In genomic region chr6:39208233-39208720, GRCh38 we compare ENCODE assay signal across 23 cellular contexts. TPM values are rescaled to one million over a fixed set of nuclear protein-coding genes. Genes with fewer than 3 reads are reported as not detected.
DNase-seq lines count a peak whose midpoint lies in the region; ATAC-seq and TF ChIP-seq lines count a peak whose summit lies in the region.
"Had no signal": no experiment of that assay in that cellular context is flagged by ENCODE, and none has a peak within 500 bp of the region (broad histone marks: within the 10 kb centered on the region; RNA-seq: fewer than 3 reads in every experiment).

No MANE protein-coding gene starts in this region.

- no peaks in the 10 kb centered on the region for H3K36me3 ChIP-seq in WERI-Rb-1
- H3K36me3 ChIP-seq in stomach, result no peaks in the 10 kb centered on the region
- H3K36me3 ChIP-seq: colonic mucosa, upper lobe of right lung had no signal

- 19 to 34% (median 29%) methylated on average over 6 of the region's 6 CpGs for WGBS in stomach, 5 donors

- peaks cover 34% of the 10 kb centered on the region for H3K36me3 Mint-ChIP-seq in activated CD4-positive, alpha-beta T cell treated with anti-CD3 and anti-CD28 coated beads, Interleukin-2, amount 10 ng/mL, durations not matched to agents 24 days and 14 days (ENCODE audit: low read depth)
- H3K36me3 Mint-ChIP-seq in mesothelial cell of epicardium, result no peaks in the 10 kb centered on the region
- H3K36me3 Mint-ChIP-seq: naive thymus-derived CD8-positive, alpha-beta T cell had no signal

- ATAC-seq in esophagus mucosa, result no peak
- ATAC-seq: activated CD4-positive, CD25-positive, alpha-beta regulatory T cell treated with anti-CD3 and anti-CD28 coated beads, Interleukin-2, amount 50 U/mL, for 24 hours; naive thymus-derived CD8-positive, alpha-beta T cell; Right ventricle myocardium inferior; upper lobe of right lung had no signal

- H3K4me1 Mint-ChIP-seq in activated CD4-positive, alpha-beta T cell treated with anti-CD3 and anti-CD28 coated beads, Interleukin-2, amount 10 ng/mL, durations not matched to agents 24 days and 14 days, result peaks cover 52% of the 10 kb centered on the region
- peaks cover 44% of the 10 kb centered on the region for H3K4me1 Mint-ChIP-seq in mesothelial cell of epicardium

- H3K27ac ChIP-seq in WERI-Rb-1, result peak overlapping the region; percentile 74
- H3K27ac ChIP-seq in stomach, result peak overlapping the region; percentile 64 to 85 (median 75)
- H3K27ac ChIP-seq: 22Rv1, colonic mucosa, upper lobe of right lung had no signal

- peak overlapping the region; percentile 45 for H3K27ac Mint-ChIP-seq in activated CD4-positive, alpha-beta T cell treated with anti-CD3 and anti-CD28 coated beads, Interleukin-2, amount 10 ng/mL, durations not matched to agents 24 days and 14 days
- H3K27ac Mint-ChIP-seq in mesothelial cell of epicardium, result peak overlapping the region; percentile 82
- H3K27ac Mint-ChIP-seq: naive thymus-derived CD8-positive, alpha-beta T cell had no signal

- H3K4me3 Mint-ChIP-seq in activated CD4-positive, alpha-beta T cell treated with anti-CD3 and anti-CD28 coated beads, Interleukin-2, amount 10 ng/mL, durations not matched to agents 24 days and 14 days, result no peak overlapping the region
- no peak overlapping the region for H3K4me3 Mint-ChIP-seq in mesothelial cell of epicardium
- H3K4me3 Mint-ChIP-seq: naive thymus-derived CD8-positive, alpha-beta T cell; stimulated activated naive CD8-positive, alpha-beta T cell treated with anti-CD3 and anti-CD28 coated beads, Interleukin-15, amount 100 ng/mL, for 72 hours had no signal

- peaks cover 50 to 93% (median 84%) of the 10 kb centered on the region in 4 donors for H3K4me1 ChIP-seq in stomach

- no peak for TF ChIP-seq EP300 in stomach (IDR thresholded peaks at IDR 0.05)

- no peaks in the 10 kb centered on the region for H3K27me3 ChIP-seq in WERI-Rb-1 (ENCODE audit: insufficient read depth, low read depth, severe bottlenecking)
- H3K27me3 ChIP-seq in stomach, result no peaks in the 10 kb centered on the region
- H3K27me3 ChIP-seq: colonic mucosa, upper lobe of right lung had no signal

- H3K9me3 Mint-ChIP-seq in activated CD4-positive, alpha-beta T cell treated with anti-CD3 and anti-CD28 coated beads, Interleukin-2, amount 10 ng/mL, durations not matched to agents 24 days and 14 days, result no peaks in the 10 kb centered on the region
- no peaks in the 10 kb centered on the region for H3K9me3 Mint-ChIP-seq in mesothelial cell of epicardium
- H3K9me3 Mint-ChIP-seq: naive thymus-derived CD8-positive, alpha-beta T cell; stimulated activated naive CD8-positive, alpha-beta T cell treated with anti-CD3 and anti-CD28 coated beads, Interleukin-15, amount 100 ng/mL, for 72 hours had no signal

- intact Hi-C loops in activated CD4-positive, alpha-beta T cell treated with anti-CD3 and anti-CD28 coated beads, Interleukin-2, amount 10 ng/mL, durations not matched to agents 24 days and 14 days (cut with micrococcal nuclease), result no loop called here
- intact Hi-C loops in stomach (cut with DNase I; ENCODE audit: low total_unique reads), result no loop called here

- no peaks in the 10 kb centered on the region for H3K9me3 ChIP-seq in WERI-Rb-1 (ENCODE audit: severe bottlenecking)
- no peaks in the 10 kb centered on the region for H3K9me3 ChIP-seq in stomach
- H3K9me3 ChIP-seq: colonic mucosa, upper lobe of right lung had no signal

- no peaks in the 10 kb centered on the region for H3K27me3 Mint-ChIP-seq in activated CD4-positive, alpha-beta T cell treated with anti-CD3 and anti-CD28 coated beads, Interleukin-2, amount 10 ng/mL, durations not matched to agents 24 days and 14 days
- no peaks in the 10 kb centered on the region for H3K27me3 Mint-ChIP-seq in mesothelial cell of epicardium (ENCODE audit: low read depth)
- H3K27me3 Mint-ChIP-seq: naive thymus-derived CD8-positive, alpha-beta T cell; stimulated activated naive CD8-positive, alpha-beta T cell treated with anti-CD3 and anti-CD28 coated beads, Interleukin-15, amount 100 ng/mL, for 72 hours had no signal

- TF ChIP-seq POLR2A in stomach (IDR thresholded peaks at IDR 0.05), result no peak

- no peak for DNase-seq in activated CD4-positive, alpha-beta T cell treated with anti-CD3 and anti-CD28 coated beads, Interleukin-2, amount 10 ng/mL, durations not matched to agents 24 days and 14 days
- no peak for DNase-seq in activated CD4-positive, alpha-beta T cell treated with anti-CD3 and anti-CD28 coated beads for 1 hour
- peak; percentile 90 for DNase-seq in WERI-Rb-1
- DNase-seq in mesothelial cell of epicardium (ENCODE audit: low spot score in 2 of 2, unreplicated experiment in 2 of 2), result no peak
- DNase-seq in stomach, result peak; percentile 56
- DNase-seq in glomerular visceral epithelial cell (ENCODE audit: extremely low spot score), result no peak
- DNase-seq in NCI-H345 treated with DMSO at 0.1 percent for 48 hours (lab: John Stamatoyannopoulos, UW; ENCODE audit: unreplicated experiment), result no peak
- DNase-seq: activated CD8-positive, alpha-beta memory T cell treated with anti-CD3 and anti-CD28 coated beads for 24 hours; colonic mucosa; DND-41; hippocampal formation; islet precursor cell; mammary epithelial cell; naive thymus-derived CD8-positive, alpha-beta T cell; NCI-H1436; stimulated activated CD4-positive, alpha-beta T cell treated with anti-CD3 and anti-CD28 coated beads, Interleukin-2, amount 100 ng/mL, for 48 hours; stimulated activated naive CD8-positive, alpha-beta T cell treated with anti-CD3 and anti-CD28 coated beads, Interleukin-15, amount 100 ng/mL, for 72 hours; upper lobe of right lung had no signal

- TF ChIP-seq CTCF in WERI-Rb-1 (IDR thresholded peaks at IDR 0.05; ENCODE audit: low read depth, low read length) (no peak), mesothelial cell of epicardium (IDR thresholded peaks at IDR 0.05; ENCODE audit: unreplicated experiment) (no peak), stomach (IDR thresholded peaks at IDR 0.05) (no peak)

- H3K4me3 ChIP-seq in WERI-Rb-1 (ENCODE audit: low read depth, low read length), result no peak overlapping the region
- no peak overlapping the region for H3K4me3 ChIP-seq in stomach
- H3K4me3 ChIP-seq: colonic mucosa, upper lobe of right lung had no signal

RNA-seq across cellular contexts. Expression of gene KCNK5, which starts 21.0 kb away (rescaled TPM):
- total RNA-seq in activated CD4-positive, alpha-beta T cell treated with anti-CD3 and anti-CD28 coated beads, Interleukin-2, amount 10 ng/mL, durations not matched to agents 24 days and 14 days, result 33.8 and 35.3 TPM in 2 replicates
- 2.5 to 2.9 TPM (median 2.7 TPM) in 3 replicates for total RNA-seq in mesothelial cell of epicardium
- 10 to 100 TPM in 4 of 5 donors, 1 to 10 TPM in 1; 6.7 to 30.7 (median 15.8) TPM for total RNA-seq in stomach
- polyA plus RNA-seq in stomach, result 1 to 10 TPM; 4.9 to 6.0 (median 5.3) TPM
- 5.1 TPM for total RNA-seq in esophagus mucosa
- total RNA-seq: fibroblast of villous mesenchyme had no signal
- polyA plus RNA-seq: naive thymus-derived CD8-positive, alpha-beta T cell had no signal

Comparison
In these comparisons a context has a peak if more than half of its experiments do, and no peak if none do; other contexts are left out.
1. DNase-seq: peak in WERI-Rb-1 (single experiment) and stomach (single experiment); none in activated CD4-positive, alpha-beta T cell treated with anti-CD3 and anti-CD28 coated beads, Interleukin-2, amount 10 ng/mL, durations not matched to agents 24 days and 14 days (single experiment), activated CD4-positive, alpha-beta T cell treated with anti-CD3 and anti-CD28 coated beads for 1 hour (single experiment), mesothelial cell of epicardium (0 of 2), glomerular visceral epithelial cell (single experiment) and NCI-H345 treated with DMSO at 0.1 percent for 48 hours (single experiment).